Comparison of ENCODE assay signal across 11 cellular contexts in the genomic region with DNA sequence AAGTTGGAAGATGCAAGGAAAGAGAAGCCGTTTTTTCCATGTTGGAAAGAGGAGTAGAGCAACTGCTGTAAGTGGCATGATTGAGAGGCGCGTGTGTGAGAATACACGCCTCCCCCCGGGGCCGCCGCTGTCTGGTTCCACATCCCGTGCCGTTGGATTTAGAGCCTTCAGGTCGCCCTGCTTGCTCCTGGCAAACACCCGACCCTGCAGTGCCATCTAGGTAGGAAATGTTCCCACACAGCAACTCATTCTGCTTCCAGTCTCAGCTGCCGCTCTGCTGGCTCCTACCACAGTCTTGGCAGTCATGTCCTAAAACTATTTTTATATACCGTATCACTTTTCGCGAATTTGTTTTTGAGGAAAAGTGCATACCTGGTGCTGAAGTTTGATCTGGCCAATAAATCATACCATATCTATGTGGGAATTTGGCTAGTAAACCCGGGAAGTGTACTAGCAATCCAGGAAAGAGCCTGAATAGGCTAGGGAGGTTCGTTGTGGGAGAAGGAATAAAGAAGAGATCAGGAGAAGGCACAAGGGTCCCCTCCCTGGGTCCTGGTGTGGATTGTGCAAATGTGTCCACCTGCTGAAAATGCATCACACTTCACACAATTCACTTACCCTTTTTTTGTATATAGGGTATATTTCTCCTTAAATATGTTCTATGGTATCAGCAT.
DNase-seq lines count a peak whose midpoint lies in the region; ATAC-seq lines count a peak whose summit lies in the region.
"Had no signal": no experiment of that assay in that cellular context is flagged by ENCODE, and none has a peak within 500 bp of the region (broad histone marks: within the 10 kb centered on the region; RNA-seq: fewer than 3 reads in every experiment).

No MANE protein-coding gene starts in this region.

- ATAC-seq in Right ventricle myocardium inferior: peak; percentile 54
- peak; percentile 61 to 70 for ATAC-seq in left cardiac atrium
- no peak for ATAC-seq in HG03342 (IDR thresholded peaks at IDR 0.05; ENCODE audit: unreplicated experiment)
- ATAC-seq in HG02981 (IDR thresholded peaks at IDR 0.05; ENCODE audit: unreplicated experiment): no peak
- ATAC-seq: upper lobe of right lung had no signal

- DNase-seq in Right ventricle myocardium inferior (ENCODE audit: missing footprints) (no peak), cardiac septum (ENCODE audit: low spot score) (no peak), RPMI7951 (ENCODE audit: low read depth) (peak; percentile 77), left cardiac atrium (peak; percentile 28), stromal cell of bone marrow (ENCODE audit: low read depth) (peak; percentile 10), HK-2 (ENCODE audit: unreplicated experiment) (no peak)
- DNase-seq: effector CD4-positive, alpha-beta T cell; NCI-H1105; upper lobe of right lung had no signal

- intact Hi-C loops in Right ventricle myocardium inferior (cut with DNase I): no loop called here
- intact Hi-C loops in cardiac septum (cut with DNase I): no loop called here
- intact Hi-C loops in left cardiac atrium (cut with DNase I): no loop called here

Comparison
In these comparisons a context has a peak if more than half of its experiments do, and no peak if none do; other contexts are left out.
1. DNase-seq: peak in RPMI7951 (single experiment), left cardiac atrium (single experiment) and stromal cell of bone marrow (single experiment); none in Right ventricle myocardium inferior (single experiment), cardiac septum (single experiment) and HK-2 (single experiment).
2. ATAC-seq: peak in Right ventricle myocardium inferior (single experiment) and left cardiac atrium (2 of 2); none in HG03342 (single experiment) and HG02981 (single experiment).